In the genomic region with DNA sequence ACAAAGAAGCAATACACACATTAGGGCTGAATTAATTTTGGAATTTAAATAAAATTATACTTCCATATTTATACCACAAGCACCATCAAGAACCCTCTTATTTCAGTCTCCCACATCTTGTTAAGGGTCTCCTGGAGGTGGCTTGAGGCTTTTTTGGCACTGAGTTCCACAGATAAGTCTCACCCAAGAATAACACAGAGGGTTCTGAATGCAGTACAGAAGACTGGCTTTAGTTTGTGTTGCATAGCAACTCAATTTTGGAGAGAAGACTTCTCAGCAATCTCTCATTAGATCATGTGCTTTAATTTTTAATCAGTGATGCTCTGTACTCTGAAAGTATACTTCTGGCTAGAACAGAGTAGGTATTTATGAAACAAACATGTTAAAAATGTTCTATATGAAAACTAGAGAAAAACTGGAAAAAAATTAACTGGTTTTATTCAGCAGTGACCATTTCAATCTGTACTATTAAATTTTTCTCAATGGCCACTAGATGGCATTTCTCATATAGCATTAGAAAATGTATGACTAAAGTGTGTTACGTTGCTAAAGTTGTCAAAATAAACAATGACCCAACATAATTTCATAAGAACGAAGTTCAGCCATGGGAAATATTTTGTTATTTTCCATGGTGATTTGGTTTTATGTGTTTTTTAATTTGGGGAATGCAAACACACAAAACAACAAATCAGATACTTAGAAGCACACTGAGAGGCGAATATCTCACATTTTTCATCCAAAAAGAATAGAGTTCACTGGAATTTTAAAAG, we compare ENCODE assay signal across 8 cellular contexts. TPM values are rescaled to one million over a fixed set of nuclear protein-coding genes. Genes with fewer than 3 reads are reported as not detected.
DNase-seq lines count a peak whose midpoint lies in the region; ATAC-seq and TF ChIP-seq lines count a peak whose summit lies in the region.

No MANE protein-coding gene starts in this region.

- peak overlapping the region; percentile 83 for H3K27ac Mint-ChIP-seq in stimulated activated effector memory CD8-positive, alpha-beta T cell treated with anti-CD3 and anti-CD28 coated beads, Interleukin-12 subunit alpha, Interleukin-12 subunit beta, amount 100 ng/mL, for 72 hours

- no peak overlapping the region for H3K4me3 Mint-ChIP-seq in stimulated activated effector memory CD8-positive, alpha-beta T cell treated with anti-CD3 and anti-CD28 coated beads, Interleukin-12 subunit alpha, Interleukin-12 subunit beta, amount 100 ng/mL, for 72 hours

- H3K9me3 Mint-ChIP-seq in stimulated activated effector memory CD8-positive, alpha-beta T cell treated with anti-CD3 and anti-CD28 coated beads, Interleukin-12 subunit alpha, Interleukin-12 subunit beta, amount 100 ng/mL, for 72 hours, result no peaks in the 10 kb centered on the region

- DNase-seq in DMS153 (lab: John Stamatoyannopoulos, UW) (peak; percentile 9), LNCaP clone FGC (ENCODE audit: low read depth) (peak; percentile 53), adrenal gland (no peak), left ventricle myocardium superior (no peak), substantia nigra (lab: John Stamatoyannopoulos, UW) (no peak)
- DNase-seq in stimulated activated effector memory CD8-positive, alpha-beta T cell treated with anti-CD3 and anti-CD28 coated beads, Interleukin-12 subunit alpha, Interleukin-12 subunit beta, amount 100 ng/mL, for 72 hours (ENCODE audit: low spot score in 2 of 2), result no peak
- DNase-seq in activated CD4-positive, alpha-beta T cell treated with anti-CD3 and anti-CD28 coated beads, Interleukin-2, amount 50 U/mL, for 1 hour, result no peak

- H3K4me1 ChIP-seq in adrenal gland (replicated peaks in 1 of 2), result peaks cover 0 to 4% of the 10 kb centered on the region in 2 donors

- no peak overlapping the region for H3K4me3 ChIP-seq in LNCaP clone FGC (ENCODE audit: low read depth, low read length)
- no peak overlapping the region for H3K4me3 ChIP-seq in adrenal gland

- no peaks in the 10 kb centered on the region for H3K27me3 ChIP-seq in adrenal gland

- H3K36me3 Mint-ChIP-seq in stimulated activated effector memory CD8-positive, alpha-beta T cell treated with anti-CD3 and anti-CD28 coated beads, Interleukin-12 subunit alpha, Interleukin-12 subunit beta, amount 100 ng/mL, for 72 hours, result peaks cover 57% of the 10 kb centered on the region

- peaks cover 0 to 90% of the 10 kb centered on the region in 2 donors for H3K36me3 ChIP-seq in adrenal gland (replicated peaks in 1 of 2)

- TF ChIP-seq POLR2A in adrenal gland (IDR thresholded peaks at IDR 0.05), result no peak

- intact Hi-C loops in adrenal gland (cut with DNase I), result no loop called here
- intact Hi-C loops in left ventricle myocardium superior (cut with micrococcal nuclease), result no loop called here

- 28 to 34% (median 30%) methylated on average over 3 of the region's 3 CpGs for WGBS in adrenal gland, 4 donors

- TF ChIP-seq CTCF in LNCaP clone FGC (IDR thresholded peaks at IDR 0.05; ENCODE audit: control insufficient read depth, extremely low read depth, insufficient read depth) (peak; percentile 44), adrenal gland (IDR thresholded peaks at IDR 0.05) (peak; percentile 37 to 64 (median 57))

- peak overlapping the region in 2 of 5 donors; percentile 69 to 71 for H3K27ac ChIP-seq in adrenal gland
- H3K27ac ChIP-seq in substantia nigra (ENCODE audit: low read depth, low read length, poor library complexity, severe bottlenecking), result no peak overlapping the region

- peaks cover 7% of the 10 kb centered on the region for H3K4me1 Mint-ChIP-seq in stimulated activated effector memory CD8-positive, alpha-beta T cell treated with anti-CD3 and anti-CD28 coated beads, Interleukin-12 subunit alpha, Interleukin-12 subunit beta, amount 100 ng/mL, for 72 hours

- H3K9me3 ChIP-seq in adrenal gland (replicated peaks in 1 of 3), result no peaks in the 10 kb centered on the region

- ATAC-seq in left ventricle myocardium superior, result peak; percentile 34
- ATAC-seq in stimulated activated effector memory CD8-positive, alpha-beta T cell treated with anti-CD3 and anti-CD28 coated beads, Interleukin-12 subunit alpha, Interleukin-12 subunit beta, amount 100 ng/mL, for 72 hours, result no peak
- ATAC-seq in GM21515 (IDR thresholded peaks at IDR 0.05; ENCODE audit: unreplicated experiment), result no peak

RNA-seq across cellular contexts. Expression of a gene that starts 32.7 kb away (rescaled TPM):
- 10 to 100 TPM in 7 of 8 donors, 1 to 10 TPM in 1; 9.8 to 26.4 (median 11.9) TPM for total RNA-seq in adrenal gland
- 10 to 100 TPM in 1 of 3 donors, 1 to 10 TPM in 2; 4.7 to 31.6 (median 9.1) TPM for polyA plus RNA-seq in adrenal gland
- total RNA-seq in left ventricle myocardium superior, result 3.9 TPM

Comparison
In these comparisons a context has a peak if more than half of its experiments do, and no peak if none do; other contexts are left out.
1. DNase-seq: peak in DMS153 (single experiment) and LNCaP clone FGC (single experiment); none in adrenal gland (0 of 7), left ventricle myocardium superior (single experiment), stimulated activated effector memory CD8-positive, alpha-beta T cell treated with anti-CD3 and anti-CD28 coated beads, Interleukin-12 subunit alpha, Interleukin-12 subunit beta, amount 100 ng/mL, for 72 hours (0 of 2), substantia nigra (0 of 49) and activated CD4-positive, alpha-beta T cell treated with anti-CD3 and anti-CD28 coated beads, Interleukin-2, amount 50 U/mL, for 1 hour (single experiment).